2 cellular contexts compared by ENCODE assay signal in the genomic region with DNA sequence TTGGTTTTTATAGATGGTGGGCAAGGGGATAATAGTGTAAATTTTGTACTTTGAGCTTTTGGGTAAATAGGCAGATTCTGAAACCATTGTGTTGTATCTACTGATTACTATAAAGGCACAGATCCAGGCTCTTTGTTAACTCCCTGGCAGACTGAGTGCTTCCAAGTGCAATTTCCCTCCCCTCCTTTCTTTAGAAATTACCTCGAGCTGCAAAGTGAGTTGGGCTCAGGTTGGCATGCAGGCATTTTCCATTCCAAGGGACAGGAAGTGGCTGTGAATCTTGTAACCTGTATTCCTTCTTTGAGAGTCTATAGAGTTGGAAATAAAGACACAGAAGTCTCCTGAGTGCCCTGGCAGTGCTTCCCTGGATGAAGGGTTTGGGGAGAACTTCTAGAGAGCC.
TF ChIP-seq lines count a peak whose summit lies in the region.

No MANE protein-coding gene starts in this region.

TF ChIP-seq in GM23338, 12 proteins besides CTCF, POLR2A, EP300 and RAD21 (continues in another document):
- TF ChIP-seq, protein P1, sequence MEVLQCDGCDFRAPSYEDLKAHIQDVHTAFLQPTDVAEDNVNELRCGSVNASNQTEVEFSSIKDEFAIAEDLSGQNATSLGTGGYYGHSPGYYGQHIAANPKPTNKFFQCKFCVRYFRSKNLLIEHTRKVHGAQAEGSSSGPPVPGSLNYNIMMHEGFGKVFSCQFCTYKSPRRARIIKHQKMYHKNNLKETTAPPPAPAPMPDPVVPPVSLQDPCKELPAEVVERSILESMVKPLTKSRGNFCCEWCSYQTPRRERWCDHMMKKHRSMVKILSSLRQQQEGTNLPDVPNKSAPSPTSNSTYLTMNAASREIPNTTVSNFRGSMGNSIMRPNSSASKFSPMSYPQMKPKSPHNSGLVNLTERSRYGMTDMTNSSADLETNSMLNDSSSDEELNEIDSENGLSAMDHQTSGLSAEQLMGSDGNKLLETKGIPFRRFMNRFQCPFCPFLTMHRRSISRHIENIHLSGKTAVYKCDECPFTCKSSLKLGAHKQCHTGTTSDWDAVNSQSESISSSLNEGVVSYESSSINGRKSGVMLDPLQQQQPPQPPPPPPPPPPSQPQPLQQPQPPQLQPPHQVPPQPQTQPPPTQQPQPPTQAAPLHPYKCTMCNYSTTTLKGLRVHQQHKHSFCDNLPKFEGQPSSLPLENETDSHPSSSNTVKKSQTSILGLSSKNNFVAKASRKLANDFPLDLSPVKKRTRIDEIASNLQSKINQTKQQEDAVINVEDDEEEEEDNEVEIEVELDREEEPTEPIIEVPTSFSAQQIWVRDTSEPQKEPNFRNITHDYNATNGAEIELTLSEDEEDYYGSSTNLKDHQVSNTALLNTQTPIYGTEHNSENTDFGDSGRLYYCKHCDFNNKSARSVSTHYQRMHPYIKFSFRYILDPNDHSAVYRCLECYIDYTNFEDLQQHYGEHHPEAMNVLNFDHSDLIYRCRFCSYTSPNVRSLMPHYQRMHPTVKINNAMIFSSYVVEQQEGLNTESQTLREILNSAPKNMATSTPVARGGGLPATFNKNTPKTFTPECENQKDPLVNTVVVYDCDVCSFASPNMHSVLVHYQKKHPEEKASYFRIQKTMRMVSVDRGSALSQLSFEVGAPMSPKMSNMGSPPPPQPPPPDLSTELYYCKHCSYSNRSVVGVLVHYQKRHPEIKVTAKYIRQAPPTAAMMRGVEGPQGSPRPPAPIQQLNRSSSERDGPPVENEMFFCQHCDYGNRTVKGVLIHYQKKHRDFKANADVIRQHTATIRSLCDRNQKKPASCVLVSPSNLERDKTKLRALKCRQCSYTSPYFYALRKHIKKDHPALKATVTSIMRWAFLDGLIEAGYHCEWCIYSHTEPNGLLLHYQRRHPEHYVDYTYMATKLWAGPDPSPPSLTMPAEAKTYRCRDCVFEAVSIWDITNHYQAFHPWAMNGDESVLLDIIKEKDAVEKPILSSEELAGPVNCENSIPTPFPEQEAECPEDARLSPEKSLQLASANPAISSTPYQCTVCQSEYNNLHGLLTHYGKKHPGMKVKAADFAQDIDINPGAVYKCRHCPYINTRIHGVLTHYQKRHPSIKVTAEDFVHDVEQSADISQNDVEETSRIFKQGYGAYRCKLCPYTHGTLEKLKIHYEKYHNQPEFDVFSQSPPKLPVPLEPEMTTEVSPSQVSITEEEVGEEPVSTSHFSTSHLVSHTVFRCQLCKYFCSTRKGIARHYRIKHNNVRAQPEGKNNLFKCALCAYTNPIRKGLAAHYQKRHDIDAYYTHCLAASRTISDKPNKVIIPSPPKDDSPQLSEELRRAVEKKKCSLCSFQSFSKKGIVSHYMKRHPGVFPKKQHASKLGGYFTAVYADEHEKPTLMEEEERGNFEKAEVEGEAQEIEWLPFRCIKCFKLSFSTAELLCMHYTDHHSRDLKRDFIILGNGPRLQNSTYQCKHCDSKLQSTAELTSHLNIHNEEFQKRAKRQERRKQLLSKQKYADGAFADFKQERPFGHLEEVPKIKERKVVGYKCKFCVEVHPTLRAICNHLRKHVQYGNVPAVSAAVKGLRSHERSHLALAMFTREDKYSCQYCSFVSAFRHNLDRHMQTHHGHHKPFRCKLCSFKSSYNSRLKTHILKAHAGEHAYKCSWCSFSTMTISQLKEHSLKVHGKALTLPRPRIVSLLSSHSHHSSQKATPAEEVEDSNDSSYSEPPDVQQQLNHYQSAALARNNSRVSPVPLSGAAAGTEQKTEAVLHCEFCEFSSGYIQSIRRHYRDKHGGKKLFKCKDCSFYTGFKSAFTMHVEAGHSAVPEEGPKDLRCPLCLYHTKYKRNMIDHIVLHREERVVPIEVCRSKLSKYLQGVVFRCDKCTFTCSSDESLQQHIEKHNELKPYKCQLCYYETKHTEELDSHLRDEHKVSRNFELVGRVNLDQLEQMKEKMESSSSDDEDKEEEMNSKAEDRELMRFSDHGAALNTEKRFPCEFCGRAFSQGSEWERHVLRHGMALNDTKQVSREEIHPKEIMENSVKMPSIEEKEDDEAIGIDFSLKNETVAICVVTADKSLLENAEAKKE (CRISPR knock-in tag; IDR thresholded peaks at IDR 0.05): no peak
- no peak for TF ChIP-seq EZH2phosphoT487 (IDR thresholded peaks at IDR 0.05; ENCODE audit: unreplicated experiment)
- TF ChIP-seq NANOG (IDR thresholded peaks at IDR 0.05; ENCODE audit: borderline replicate concordance): no peak
- TF ChIP-seq CREB1 (CRISPR knock-in tag; IDR thresholded peaks at IDR 0.05; ENCODE audit: low read depth): no peak
- TF ChIP-seq, protein P2, sequence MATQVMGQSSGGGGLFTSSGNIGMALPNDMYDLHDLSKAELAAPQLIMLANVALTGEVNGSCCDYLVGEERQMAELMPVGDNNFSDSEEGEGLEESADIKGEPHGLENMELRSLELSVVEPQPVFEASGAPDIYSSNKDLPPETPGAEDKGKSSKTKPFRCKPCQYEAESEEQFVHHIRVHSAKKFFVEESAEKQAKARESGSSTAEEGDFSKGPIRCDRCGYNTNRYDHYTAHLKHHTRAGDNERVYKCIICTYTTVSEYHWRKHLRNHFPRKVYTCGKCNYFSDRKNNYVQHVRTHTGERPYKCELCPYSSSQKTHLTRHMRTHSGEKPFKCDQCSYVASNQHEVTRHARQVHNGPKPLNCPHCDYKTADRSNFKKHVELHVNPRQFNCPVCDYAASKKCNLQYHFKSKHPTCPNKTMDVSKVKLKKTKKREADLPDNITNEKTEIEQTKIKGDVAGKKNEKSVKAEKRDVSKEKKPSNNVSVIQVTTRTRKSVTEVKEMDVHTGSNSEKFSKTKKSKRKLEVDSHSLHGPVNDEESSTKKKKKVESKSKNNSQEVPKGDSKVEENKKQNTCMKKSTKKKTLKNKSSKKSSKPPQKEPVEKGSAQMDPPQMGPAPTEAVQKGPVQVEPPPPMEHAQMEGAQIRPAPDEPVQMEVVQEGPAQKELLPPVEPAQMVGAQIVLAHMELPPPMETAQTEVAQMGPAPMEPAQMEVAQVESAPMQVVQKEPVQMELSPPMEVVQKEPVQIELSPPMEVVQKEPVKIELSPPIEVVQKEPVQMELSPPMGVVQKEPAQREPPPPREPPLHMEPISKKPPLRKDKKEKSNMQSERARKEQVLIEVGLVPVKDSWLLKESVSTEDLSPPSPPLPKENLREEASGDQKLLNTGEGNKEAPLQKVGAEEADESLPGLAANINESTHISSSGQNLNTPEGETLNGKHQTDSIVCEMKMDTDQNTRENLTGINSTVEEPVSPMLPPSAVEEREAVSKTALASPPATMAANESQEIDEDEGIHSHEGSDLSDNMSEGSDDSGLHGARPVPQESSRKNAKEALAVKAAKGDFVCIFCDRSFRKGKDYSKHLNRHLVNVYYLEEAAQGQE (IDR thresholded peaks at IDR 0.05; ENCODE audit: unreplicated experiment): no peak
- TF ChIP-seq, protein P3, sequence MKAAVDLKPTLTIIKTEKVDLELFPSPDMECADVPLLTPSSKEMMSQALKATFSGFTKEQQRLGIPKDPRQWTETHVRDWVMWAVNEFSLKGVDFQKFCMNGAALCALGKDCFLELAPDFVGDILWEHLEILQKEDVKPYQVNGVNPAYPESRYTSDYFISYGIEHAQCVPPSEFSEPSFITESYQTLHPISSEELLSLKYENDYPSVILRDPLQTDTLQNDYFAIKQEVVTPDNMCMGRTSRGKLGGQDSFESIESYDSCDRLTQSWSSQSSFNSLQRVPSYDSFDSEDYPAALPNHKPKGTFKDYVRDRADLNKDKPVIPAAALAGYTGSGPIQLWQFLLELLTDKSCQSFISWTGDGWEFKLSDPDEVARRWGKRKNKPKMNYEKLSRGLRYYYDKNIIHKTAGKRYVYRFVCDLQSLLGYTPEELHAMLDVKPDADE (IDR thresholded peaks at IDR 0.05): no peak
- TF ChIP-seq ZNF114 (CRISPR knock-in tag; IDR thresholded peaks at IDR 0.05): no peak
- TF ChIP-seq ZNF331 (CRISPR knock-in tag; IDR thresholded peaks at IDR 0.05; ENCODE audit: low read depth): no peak
- TF ChIP-seq POLR2AphosphoS5 (IDR thresholded peaks at IDR 0.05; ENCODE audit: low read depth): no peak
- no peak for TF ChIP-seq EZH2 (IDR thresholded peaks at IDR 0.05; ENCODE audit: low read depth, unreplicated experiment)

TF ChIP-seq in H1, 55 proteins besides CTCF, POLR2A, EP300 and RAD21 (continued from another document):
- TF ChIP-seq EZH2 (IDR thresholded peaks at IDR 0.05; ENCODE audit: low read depth, low read length, severe bottlenecking) (no peak), SP1 (IDR thresholded peaks at IDR 0.05; ENCODE audit: low read depth, low read length) (no peak), PHF8 (conservative IDR thresholded peaks at IDR 0.05; ENCODE audit: low read depth, low read length) (no peak), ZNF274 (IDR thresholded peaks at IDR 0.05; ENCODE audit: borderline replicate concordance, extremely low read depth, low read length) (no peak)
